In genomic region chr4:177405508-177405907, GRCh38 we compare ENCODE assay signal across 18 cellular contexts. TPM values are rescaled to one million over a fixed set of nuclear protein-coding genes. Genes with fewer than 3 reads are reported as not detected.
A peak's percentile ranks its signal among the peaks of the same experiment; 100 is the strongest.
DNase-seq lines count a peak whose midpoint lies in the region; ATAC-seq, FAIRE-seq and TF ChIP-seq lines count a peak whose summit lies in the region.
"Had no signal": no experiment of that assay in that cellular context is flagged by ENCODE, and none has a peak within 500 bp of the region (broad histone marks: within the 10 kb centered on the region; RNA-seq: fewer than 3 reads in every experiment).

No MANE protein-coding gene starts in this region.

- CTCF ChIA-PET in A549 (lab: Yijun Ruan, JAX): no interaction called here

- H3F3A ChIP-seq in neural cell (ENCODE audit: insufficient read depth, low read length, poor library complexity, severe bottlenecking): no peaks in the 10 kb centered on the region
- H3F3A ChIP-seq in smooth muscle cell (ENCODE audit: low read depth): no peaks in the 10 kb centered on the region

- H4K20me1 ChIP-seq in neural cell (ENCODE audit: insufficient read depth) (no peaks in the 10 kb centered on the region), smooth muscle cell (ENCODE audit: low read depth) (no peaks in the 10 kb centered on the region)

- POLR2A ChIA-PET in A549 (lab: Yijun Ruan, JAX): no interaction called here

- H3K27me3 ChIP-seq in adipocyte (replicated peaks; ENCODE audit: control insufficient read depth, insufficient read depth, low read length) (no peaks in the 10 kb centered on the region), neural cell (ENCODE audit: insufficient read depth, low read depth, low read length) (no peaks in the 10 kb centered on the region), psoas muscle (ENCODE audit: insufficient read depth in 3 of 3, low read length in 2 of 3) (no peaks in the 10 kb centered on the region), smooth muscle cell (ENCODE audit: low read depth) (no peaks in the 10 kb centered on the region)

- TF ChIP-seq EP300 in A549 (IDR thresholded peaks at IDR 0.05): no peak
- TF ChIP-seq EP300 in neural cell (conservative IDR thresholded peaks at IDR 0.05; ENCODE audit: poor library complexity, severe bottlenecking): peak; percentile 93

- no peak for DNase-seq in A549 (ENCODE audit: low read depth in 1 of 2, low spot score in 1 of 2)
- DNase-seq in HT1080 (ENCODE audit: low read depth): peak; percentile 4
- DNase-seq in adipocyte (ENCODE audit: low read depth): peak; percentile 9
- no peak for DNase-seq in left cardiac atrium
- no peak for DNase-seq in psoas muscle
- DNase-seq in smooth muscle cell (lab: John Stamatoyannopoulos, UW; ENCODE audit: unreplicated experiment): no peak
- DNase-seq: 8988T; CD8-positive, alpha-beta memory T cell; KBM-7; NCI-H1105 treated with DMSO at 0.1 percent for 48 hours; NCI-H2029 treated with DMSO at 0.1 percent for 48 hours; NCI-H524; NCI-H774; NK-92 treated with Interleukin-12 subunit alpha and Interleukin-12 subunit beta, amount 100 ng/mL, for 24 hours had no signal

- no peak for FAIRE-seq in A549 (lab: Jason Lieb, UNC)

- H3K9me3 ChIP-seq in A549 (no peaks in the 10 kb centered on the region), adipocyte (ENCODE audit: control insufficient read depth, low read length) (no peaks in the 10 kb centered on the region), neural cell (ENCODE audit: low read length) (no peaks in the 10 kb centered on the region), psoas muscle (no peaks in the 10 kb centered on the region), smooth muscle cell (replicated peaks; ENCODE audit: low read depth) (no peaks in the 10 kb centered on the region)
- H3K9me3 ChIP-seq: SJSA1 had no signal

- no peak for TF ChIP-seq POLR2A in A549 (IDR thresholded peaks at IDR 0.05; ENCODE audit: low read length)

- no peak for TF ChIP-seq CTCF in A549 (IDR thresholded peaks at IDR 0.05)
- no peak for TF ChIP-seq CTCF in neural cell (IDR thresholded peaks at IDR 0.05; ENCODE audit: poor library complexity, severe bottlenecking)
- no peak for TF ChIP-seq CTCF in psoas muscle (IDR thresholded peaks at IDR 0.05)
- TF ChIP-seq CTCF in smooth muscle cell (IDR thresholded peaks at IDR 0.05; ENCODE audit: borderline replicate concordance, insufficient read depth, poor library complexity, severe bottlenecking): no peak

- ATAC-seq in A549 (no peak), left cardiac atrium (no peak), psoas muscle (no peak)
- ATAC-seq: Panc1 had no signal

- intact Hi-C loops in left cardiac atrium (cut with DNase I) (no loop called here), psoas muscle (cut with DNase I) (no loop called here)

- H3K4me2 ChIP-seq in A549: no peak overlapping the region
- H3K4me2 ChIP-seq in neural cell (ENCODE audit: low read length): no peak overlapping the region
- H3K4me2 ChIP-seq in smooth muscle cell: no peak overlapping the region

- no peak overlapping the region for H3K27ac ChIP-seq in A549
- H3K27ac ChIP-seq in neural cell (ENCODE audit: low read length): no peak overlapping the region
- no peak overlapping the region for H3K27ac ChIP-seq in psoas muscle
- no peak overlapping the region for H3K27ac ChIP-seq in smooth muscle cell (ENCODE audit: low read depth)
- H3K27ac ChIP-seq: C4-2B, SJSA1 had no signal

- H3K36me3 ChIP-seq in adipocyte (ENCODE audit: control insufficient read depth, insufficient read depth, low read length, severe bottlenecking): no peaks in the 10 kb centered on the region
- no peaks in the 10 kb centered on the region for H3K36me3 ChIP-seq in neural cell (ENCODE audit: insufficient read depth, low read length)
- no peaks in the 10 kb centered on the region for H3K36me3 ChIP-seq in psoas muscle (ENCODE audit: insufficient read depth in 1 of 2, low read depth in 1 of 2)
- H3K36me3 ChIP-seq in smooth muscle cell (ENCODE audit: low read depth): no peaks in the 10 kb centered on the region
- H3K36me3 ChIP-seq: SJSA1 had no signal

- H2AFZ ChIP-seq in neural cell (ENCODE audit: low read depth, low read length) (no peak overlapping the region), smooth muscle cell (ENCODE audit: low read depth) (no peak overlapping the region)

- H3K4me1 ChIP-seq in A549 (no peaks in the 10 kb centered on the region), adipocyte (ENCODE audit: control insufficient read depth, insufficient read depth, low read length) (no peaks in the 10 kb centered on the region), psoas muscle (no peaks in the 10 kb centered on the region), smooth muscle cell (ENCODE audit: low read depth) (peaks cover 10% of the 10 kb centered on the region)
- H3K4me1 ChIP-seq: SJSA1 had no signal

- H3K4me3 ChIP-seq in A549: no peak overlapping the region
- no peak overlapping the region for H3K4me3 ChIP-seq in adipocyte (ENCODE audit: low read length)
- no peak overlapping the region for H3K4me3 ChIP-seq in neural cell (ENCODE audit: low read length)
- H3K4me3 ChIP-seq in psoas muscle: no peak overlapping the region
- no peak overlapping the region for H3K4me3 ChIP-seq in smooth muscle cell
- H3K4me3 ChIP-seq: SJSA1 had no signal

- TF ChIP-seq RAD21 in A549 (conservative IDR thresholded peaks at IDR 0.05 in 1 of 2, IDR thresholded peaks at IDR 0.05 in 1 of 2): no peak
- no peak for TF ChIP-seq RAD21 in neural cell (conservative IDR thresholded peaks at IDR 0.05)

- no peaks in the 10 kb centered on the region for H3K9me2 ChIP-seq in neural cell (ENCODE audit: insufficient read depth, low read length)

- WGBS in A549 (ENCODE audit: missing lambda C conversion rate): 77% methylated on average over 2 of the region's 2 CpGs
- WGBS in psoas muscle, 3 donors: 67 to 82% (median 81%) methylated on average over 2 of the region's 2 CpGs
- WGBS in smooth muscle cell (ENCODE audit: low lambda C conversion rate): 66% methylated on average over 2 of the region's 2 CpGs

- no peaks in the 10 kb centered on the region for H3K79me2 ChIP-seq in neural cell (replicated peaks; ENCODE audit: insufficient read depth, low read length)
- H3K79me2 ChIP-seq in smooth muscle cell (ENCODE audit: low read depth): no peaks in the 10 kb centered on the region

- H3K9ac ChIP-seq in adipocyte (ENCODE audit: low read length) (no peak overlapping the region), neural cell (ENCODE audit: low read length) (no peak overlapping the region), smooth muscle cell (ENCODE audit: low read depth) (no peak overlapping the region)

TF ChIP-seq in A549, 52 proteins besides CTCF, POLR2A, EP300 and RAD21:
- TF ChIP-seq MAFK (IDR thresholded peaks at IDR 0.05; ENCODE audit: partially characterized antibody) (peak; percentile 22), CEBPB (IDR thresholded peaks at IDR 0.05) (no peak), POLR2AphosphoS2 (conservative IDR thresholded peaks at IDR 0.05; ENCODE audit: low read length) (no peak)

TF ChIP-seq in neural cell, 6 proteins besides CTCF, POLR2A, EP300 and RAD21:
- no peak for TF ChIP-seq MXI1 (conservative IDR thresholded peaks at IDR 0.05; ENCODE audit: poor library complexity, severe bottlenecking)
- TF ChIP-seq POLR2AphosphoS5 (IDR thresholded peaks at IDR 0.05): peak; percentile 51

RNA-seq across cellular contexts. Expression of gene AGA, which starts 36.7 kb away (rescaled TPM):
- 36.8 and 44.0 TPM in 2 replicates for polyA plus RNA-seq in A549 (2011; rRNA removed)
- polyA plus RNA-seq in A549 (2012; cell fraction: cytosol; rRNA removed): 16.5 and 16.6 TPM in 2 replicates
- polyA plus RNA-seq in A549 (2012; cell fraction: nucleus; rRNA removed): 15.1 and 17.1 TPM in 2 replicates
- 25.1 to 27.9 TPM (median 25.5 TPM) in 3 replicates for polyA plus RNA-seq in A549 (2017; fragmentation: RNase III; extraction: RNeasy Plus Mini Kit Qiagen cat#74134 plus additional on column Dnase treatment)
- polyA minus RNA-seq in A549 (2011; rRNA and poly(A)+ RNA removed): 13.7 and 19.8 TPM in 2 replicates
- total RNA-seq in HT1080 (2014; rRNA removed; shearing (Covaris generic)): 10.4 and 14.0 TPM in 2 replicates
- 14.2 and 18.0 TPM in 2 replicates for polyA plus RNA-seq in HT1080 (2015; cell fraction: cytosol; rRNA removed)
- polyA plus RNA-seq in HT1080 (2015; cell fraction: nucleus; rRNA removed): 21.4 and 22.7 TPM in 2 replicates
- polyA plus RNA-seq in neural cell: 3.1 and 4.9 TPM in 2 replicates
- 1.5 and 2.5 TPM in 2 replicates for polyA minus RNA-seq in neural cell
- total RNA-seq in left cardiac atrium: 1 to 10 TPM; 6.9 to 8.4 TPM
- total RNA-seq in psoas muscle: 1 to 10 TPM; 4.9 to 6.7 (median 5.8) TPM
- 1 to 10 TPM; 3.5 to 6.5 (median 5.4) TPM for polyA plus RNA-seq in psoas muscle
- 19.1 and 23.4 TPM in 2 replicates for total RNA-seq in smooth muscle cell
- 16.4 and 17.6 TPM in 2 replicates for polyA plus RNA-seq in smooth muscle cell

Comparison
In these comparisons a context has a peak if more than half of its experiments do, and no peak if none do; other contexts are left out.
1. DNase-seq: peak in HT1080 (single experiment) and adipocyte (single experiment); none in A549 (0 of 2), left cardiac atrium (single experiment), psoas muscle (0 of 2) and smooth muscle cell (single experiment).